In genomic region chr9:114371343-114371985, GRCh38 we compare ENCODE assay signal across 11 cellular contexts. TPM values are rescaled to one million over a fixed set of nuclear protein-coding genes. Genes with fewer than 3 reads are reported as not detected.
DNase-seq lines count a peak whose midpoint lies in the region; ATAC-seq and TF ChIP-seq lines count a peak whose summit lies in the region.
"Had no signal": no experiment of that assay in that cellular context is flagged by ENCODE, and none has a peak within 500 bp of the region (broad histone marks: within the 10 kb centered on the region; RNA-seq: fewer than 3 reads in every experiment).

No MANE protein-coding gene starts in this region.

- CTCF ChIA-PET in WTC11 (lab: Charles Lee), result interaction anchor here (1.0 to 2.4 kb wide), 4 partner anchors 10 to 34 kb away, joined by 3 to 8 read pairs (median 5); no protein-coding TSS in a partner anchor

- H3K9me3 ChIP-seq in esophagus squamous epithelium (no peaks in the 10 kb centered on the region), subcutaneous abdominal adipose tissue (ENCODE audit: control insufficient read depth in 5 of 5, low read length in 5 of 5) (peaks cover 0 to 2% (median 0%) of the 10 kb centered on the region in 5 donors)

- H3K4me1 Mint-ChIP-seq in activated T-cell treated with anti-CD3 and anti-CD28 coated beads, Interleukin-2, amount 50 U/mL, for 24 hours (ENCODE audit: low read depth), result peaks cover 89% of the 10 kb centered on the region
- H3K4me1 Mint-ChIP-seq in WTC11, result peaks cover 63% of the 10 kb centered on the region

- H3K27ac ChIP-seq in esophagus squamous epithelium (peak overlapping the region in 3 of 4 donors; percentile 57 to 83 (median 78)), subcutaneous abdominal adipose tissue (ENCODE audit: low read depth, low read length) (peak overlapping the region; percentile 81)

- H3K4me3 Mint-ChIP-seq in activated T-cell treated with anti-CD3 and anti-CD28 coated beads, Interleukin-2, amount 50 U/mL, for 24 hours, result peak overlapping the region; percentile 70
- no peak overlapping the region for H3K4me3 Mint-ChIP-seq in WTC11

- DNase-seq in activated T-cell treated with anti-CD3 and anti-CD28 coated beads, Interleukin-2, amount 50 U/mL, for 24 hours, result no peak
- DNase-seq in activated T-cell treated with anti-CD3 and anti-CD28 coated beads, Interleukin-2, amount 50 U/mL, for 48 hours, result no peak
- DNase-seq in WTC11 (ENCODE audit: low spot score), result no peak
- no peak for DNase-seq in esophagus squamous epithelium (lab: John Stamatoyannopoulos, UW)
- DNase-seq in NCI-H128 (lab: John Stamatoyannopoulos, UW; ENCODE audit: unreplicated experiment), result no peak
- no peak for DNase-seq in NCI-H2029 (lab: John Stamatoyannopoulos, UW)
- DNase-seq: NCI-H446 treated with DMSO at 0.1 percent for 48 hours had no signal

- TF ChIP-seq CTCF in WTC11 (IDR thresholded peaks at IDR 0.05), result no peak
- no peak for TF ChIP-seq CTCF in esophagus squamous epithelium (IDR thresholded peaks at IDR 0.05)

- peak overlapping the region in 3 of 5 donors; percentile 16 to 68 (median 28) for H3K9ac ChIP-seq in subcutaneous abdominal adipose tissue (ENCODE audit: low read length in 5 of 5)

- no peak for TF ChIP-seq POLR2A in esophagus squamous epithelium (IDR thresholded peaks at IDR 0.05)

- peak overlapping the region; percentile 97 for H3K27ac Mint-ChIP-seq in activated T-cell treated with anti-CD3 and anti-CD28 coated beads, Interleukin-2, amount 50 U/mL, for 24 hours
- 0 out of 2 replicates have a peak overlapping the region, but pooled peaks have one; percentile 35 for H3K27ac Mint-ChIP-seq in WTC11

- intact Hi-C loops in esophagus squamous epithelium (cut with DNase I), result no loop called here

- H3K4me3 ChIP-seq in esophagus squamous epithelium (no peak overlapping the region), subcutaneous abdominal adipose tissue (ENCODE audit: low read depth in 1 of 5, low read length in 5 of 5) (no peak overlapping the region)

- H3K4me1 ChIP-seq in esophagus squamous epithelium (peaks cover 5 to 71% (median 16%) of the 10 kb centered on the region in 3 donors), subcutaneous abdominal adipose tissue (ENCODE audit: control insufficient read depth in 5 of 5, insufficient read depth in 5 of 5, low read length in 5 of 5) (peaks cover 10 to 60% (median 52%) of the 10 kb centered on the region in 5 donors)

- WGBS in esophagus squamous epithelium, 2 donors, result 0% methylated on average over 1 of the region's 7 CpGs; no CpG with 5 or more reads in 1 of the 2 donors

- H3K9me3 Mint-ChIP-seq in activated T-cell treated with anti-CD3 and anti-CD28 coated beads, Interleukin-2, amount 50 U/mL, for 24 hours, result no peaks in the 10 kb centered on the region
- no peaks in the 10 kb centered on the region for H3K9me3 Mint-ChIP-seq in WTC11

- peaks cover 0 to 80% (median 7%) of the 10 kb centered on the region in 3 donors for H3K36me3 ChIP-seq in esophagus squamous epithelium
- peaks cover 0 to 57% (median 52%) of the 10 kb centered on the region in 5 donors for H3K36me3 ChIP-seq in subcutaneous abdominal adipose tissue (ENCODE audit: control insufficient read depth in 5 of 5, insufficient read depth in 5 of 5, low read length in 5 of 5)

- H3K36me3 Mint-ChIP-seq in activated T-cell treated with anti-CD3 and anti-CD28 coated beads, Interleukin-2, amount 50 U/mL, for 24 hours (ENCODE audit: low read depth), result peaks cover 91% of the 10 kb centered on the region
- 0 out of 2 replicates have a peak, but pooled peaks cover 6% of the 10 kb centered on the region for H3K36me3 Mint-ChIP-seq in WTC11

- POLR2A ChIA-PET in WTC11 (lab: Charles Lee), result interaction anchor here (1.1 to 2.7 kb wide), 2 partner anchors 19 to 26 kb away, joined by 3 to 13 read pairs; no protein-coding TSS in a partner anchor

- ATAC-seq in WTC11, result no peak
- ATAC-seq in GM18520 (IDR thresholded peaks at IDR 0.05; ENCODE audit: unreplicated experiment), result no peak

- H3K27me3 ChIP-seq in esophagus squamous epithelium (no peaks in the 10 kb centered on the region), subcutaneous abdominal adipose tissue (ENCODE audit: control insufficient read depth in 5 of 5, insufficient read depth in 4 of 5, low read length in 5 of 5) (peaks cover 0 to 2% (median 0%) of the 10 kb centered on the region in 5 donors)

- no peaks in the 10 kb centered on the region for H3K27me3 Mint-ChIP-seq in activated T-cell treated with anti-CD3 and anti-CD28 coated beads, Interleukin-2, amount 50 U/mL, for 24 hours
- no peaks in the 10 kb centered on the region for H3K27me3 Mint-ChIP-seq in WTC11 (ENCODE audit: low read depth)

TF ChIP-seq in WTC11, 78 proteins besides CTCF, POLR2A, EP300 and RAD21 (continues in another document):
- TF ChIP-seq FOXK1 (CRISPR knock-in tag; IDR thresholded peaks at IDR 0.05), result no peak
- no peak for TF ChIP-seq ZNF317 (CRISPR knock-in tag; IDR thresholded peaks at IDR 0.05; ENCODE audit: borderline replicate concordance, low read depth)
- no peak for TF ChIP-seq RELA (CRISPR knock-in tag; IDR thresholded peaks at IDR 0.05; ENCODE audit: borderline replicate concordance)
- TF ChIP-seq ATF6 (CRISPR knock-in tag; IDR thresholded peaks at IDR 0.05), result no peak
- no peak for TF ChIP-seq ZMAT4 (CRISPR knock-in tag; IDR thresholded peaks at IDR 0.05)
- TF ChIP-seq NR3C1 (CRISPR knock-in tag; conservative IDR thresholded peaks at IDR 0.05; ENCODE audit: low read depth), result no peak
- TF ChIP-seq PREB (CRISPR knock-in tag; IDR thresholded peaks at IDR 0.05; ENCODE audit: borderline replicate concordance), result no peak
- no peak for TF ChIP-seq MXD4 (CRISPR knock-in tag; IDR thresholded peaks at IDR 0.05; ENCODE audit: borderline replicate concordance)
- TF ChIP-seq OVOL2 (CRISPR knock-in tag; IDR thresholded peaks at IDR 0.05; ENCODE audit: borderline replicate concordance), result no peak
- no peak for TF ChIP-seq ZNF219 (CRISPR knock-in tag; IDR thresholded peaks at IDR 0.05; ENCODE audit: borderline replicate concordance)
- TF ChIP-seq ATF2 (CRISPR knock-in tag; IDR thresholded peaks at IDR 0.05; ENCODE audit: borderline replicate concordance, low read depth), result no peak
- no peak for TF ChIP-seq ZNF121 (CRISPR knock-in tag; IDR thresholded peaks at IDR 0.05)
- TF ChIP-seq E2F4 (CRISPR knock-in tag; IDR thresholded peaks at IDR 0.05; ENCODE audit: borderline replicate concordance, low read depth), result no peak
- no peak for TF ChIP-seq PRRX2 (CRISPR knock-in tag; IDR thresholded peaks at IDR 0.05)

RNA-seq across cellular contexts. Expression of gene AKNA, which starts 16.3 kb away (rescaled TPM):
- 26.0 to 29.3 TPM (median 27.5 TPM) in 3 replicates for total RNA-seq in WTC11 (2021)
- total RNA-seq in esophagus squamous epithelium, result 10 to 100 TPM in 1 of 4 donors, 1 to 10 TPM in 3; 6.1 to 25.0 (median 7.6) TPM

RNA-seq across cellular contexts. Expression of gene ORM2, which starts 41.8 kb away (rescaled TPM):
- 0.73 to 1.6 TPM (median 1.0 TPM) in 3 replicates for total RNA-seq in WTC11 (2021)
- not detected for total RNA-seq in esophagus squamous epithelium
- total RNA-seq: SK-MEL-5, ureter had no signal

RNA-seq across cellular contexts. Expression of gene ORM1, which starts 48.6 kb away (rescaled TPM):
- total RNA-seq in WTC11 (2021) (3.9 to 7.2 TPM (median 5.4 TPM) in 3 replicates), esophagus squamous epithelium (under 1 TPM in 1 of 4 donors, not detected in 3; 0.41 TPM)
- total RNA-seq: SK-MEL-5 had no signal
